8 cellular contexts compared by ENCODE assay signal in the genomic region with DNA sequence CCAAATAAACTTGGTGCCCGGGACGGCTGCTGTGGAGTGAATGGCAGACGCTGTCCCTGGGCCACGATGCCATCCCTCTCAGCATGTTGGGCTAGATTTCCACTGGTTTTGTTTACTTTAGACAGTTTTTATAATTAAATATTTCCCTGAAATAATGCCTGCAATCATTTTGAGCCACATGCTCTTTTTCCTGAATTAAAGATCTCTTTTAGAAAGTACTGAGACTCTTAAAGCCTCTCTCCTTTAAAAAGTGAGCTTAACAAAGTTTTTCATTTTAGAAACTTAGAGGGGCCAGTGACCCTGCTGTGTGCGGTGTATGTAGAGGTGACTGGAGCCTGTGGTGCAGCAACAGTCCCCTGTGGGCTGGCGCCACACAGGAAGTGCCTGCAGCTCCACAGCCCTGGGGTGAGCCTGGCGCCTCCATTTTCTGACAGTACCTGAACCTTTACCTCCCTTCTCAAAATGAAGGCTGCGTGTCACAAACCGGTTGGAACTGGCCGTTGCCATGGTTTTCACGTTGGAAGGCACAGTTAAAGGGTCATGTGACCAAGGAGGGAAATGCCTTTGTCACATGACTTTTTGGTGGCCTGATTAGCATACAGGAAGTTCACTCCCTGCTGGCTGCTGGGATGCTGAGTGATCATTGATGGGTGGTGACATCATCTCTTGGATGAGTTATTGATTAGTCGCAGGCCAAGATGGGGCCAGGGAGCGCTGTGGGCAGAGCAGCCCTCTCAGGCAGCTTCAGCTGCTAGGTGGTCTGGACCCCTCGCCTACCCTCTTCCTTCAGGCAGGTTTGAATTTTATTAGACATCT. TPM values are rescaled to one million over a fixed set of nuclear protein-coding genes. Genes with fewer than 3 reads are reported as not detected.
DNase-seq lines count a peak whose midpoint lies in the region; ATAC-seq and TF ChIP-seq lines count a peak whose summit lies in the region.

No MANE protein-coding gene starts in this region.

- H3K27ac Mint-ChIP-seq in activated CD4-positive, alpha-beta T cell treated with anti-CD3 and anti-CD28 coated beads, Interleukin-2, amount 10 ng/mL, durations not matched to agents 7 days and 5 days = peak overlapping the region; percentile 100

- DNase-seq in GM04504 (ENCODE audit: low read depth) (peak; percentile 94), NCI-H2196 (lab: John Stamatoyannopoulos, UW; ENCODE audit: unreplicated experiment) (peak; percentile 95), coronary artery (ENCODE audit: low spot score) (peak; percentile 91), left lobe of liver (ENCODE audit: low spot score) (peak; percentile 87), cortex of kidney (lab: John Stamatoyannopoulos, UW) (no peak)
- DNase-seq in activated CD4-positive, alpha-beta T cell treated with anti-CD3 and anti-CD28 coated beads, Interleukin-2, amount 10 ng/mL, durations not matched to agents 7 days and 5 days = peak; percentile 98
- DNase-seq in stimulated activated CD4-positive, alpha-beta T cell treated with anti-CD3 and anti-CD28 coated beads, Interleukin-2, amount 100 ng/mL, for 48 hours = peak; percentile 74 to 76

- H3K36me3 Mint-ChIP-seq in activated CD4-positive, alpha-beta T cell treated with anti-CD3 and anti-CD28 coated beads, Interleukin-2, amount 10 ng/mL, durations not matched to agents 7 days and 5 days (ENCODE audit: low read depth) = peaks cover 28% of the 10 kb centered on the region

- peak overlapping the region; percentile 62 for H3K4me3 Mint-ChIP-seq in activated CD4-positive, alpha-beta T cell treated with anti-CD3 and anti-CD28 coated beads, Interleukin-2, amount 10 ng/mL, durations not matched to agents 7 days and 5 days

- POLR2A ChIA-PET in activated CD4-positive, alpha-beta T cell treated with anti-CD3 and anti-CD28 coated beads, Interleukin-2, amount 10 ng/mL, durations not matched to agents 7 days and 5 days (lab: Charles Lee) = no interaction called here

- peak; percentile 52 for ATAC-seq in HG02588 (IDR thresholded peaks at IDR 0.05; ENCODE audit: unreplicated experiment)
- peak; percentile 53 for ATAC-seq in left lobe of liver

- H3K27me3 Mint-ChIP-seq in activated CD4-positive, alpha-beta T cell treated with anti-CD3 and anti-CD28 coated beads, Interleukin-2, amount 10 ng/mL, durations not matched to agents 7 days and 5 days = no peaks in the 10 kb centered on the region

- TF ChIP-seq CTCF in coronary artery (IDR thresholded peaks at IDR 0.05) = no peak

- CTCF ChIA-PET in activated CD4-positive, alpha-beta T cell treated with anti-CD3 and anti-CD28 coated beads, Interleukin-2, amount 10 ng/mL, durations not matched to agents 7 days and 5 days (lab: Charles Lee) = interaction anchor here (1.2 to 4.2 kb wide), 9 partner anchors 19 to 125 kb away, joined by 3 to 50 read pairs (median 8); partner anchors contain the start of gene GATAD2A

- H3K4me1 Mint-ChIP-seq in activated CD4-positive, alpha-beta T cell treated with anti-CD3 and anti-CD28 coated beads, Interleukin-2, amount 10 ng/mL, durations not matched to agents 7 days and 5 days = peaks cover 48% of the 10 kb centered on the region

- peak overlapping the region; percentile 75 to 90 for H3K27ac ChIP-seq in coronary artery

- H3K9me3 Mint-ChIP-seq in activated CD4-positive, alpha-beta T cell treated with anti-CD3 and anti-CD28 coated beads, Interleukin-2, amount 10 ng/mL, durations not matched to agents 7 days and 5 days = no peaks in the 10 kb centered on the region

- peak overlapping the region; percentile 58 for H3K4me3 ChIP-seq in coronary artery

RNA-seq across cellular contexts. Expression of gene TSSK6, which starts 26.3 kb away (rescaled TPM):
- 1 to 10 TPM; 3.7 to 4.4 TPM for total RNA-seq in activated CD4-positive, alpha-beta T cell treated with anti-CD3 and anti-CD28 coated beads, Interleukin-2, amount 10 ng/mL, durations not matched to agents 7 days and 5 days
- total RNA-seq in left lobe of liver = 1.8 TPM

RNA-seq across cellular contexts. Expression of gene NDUFA13, which starts 26.9 kb away (rescaled TPM):
- 100 to 1,000 TPM; 314 to 363 TPM for total RNA-seq in activated CD4-positive, alpha-beta T cell treated with anti-CD3 and anti-CD28 coated beads, Interleukin-2, amount 10 ng/mL, durations not matched to agents 7 days and 5 days
- total RNA-seq in left lobe of liver = 200 TPM

RNA-seq across cellular contexts. Expression of gene YJEFN3, which starts 39.6 kb away (rescaled TPM):
- 10 to 100 TPM; 12.8 to 13.2 TPM for total RNA-seq in activated CD4-positive, alpha-beta T cell treated with anti-CD3 and anti-CD28 coated beads, Interleukin-2, amount 10 ng/mL, durations not matched to agents 7 days and 5 days
- 5.9 TPM for total RNA-seq in left lobe of liver

RNA-seq across cellular contexts. Expression of gene CILP2, which starts 49.0 kb away (rescaled TPM):
- total RNA-seq in activated CD4-positive, alpha-beta T cell treated with anti-CD3 and anti-CD28 coated beads, Interleukin-2, amount 10 ng/mL, durations not matched to agents 7 days and 5 days = under 1 TPM in 1 of 2 experiments, not detected in 1; 0.25 TPM
- total RNA-seq in left lobe of liver = 0.10 TPM
